In genomic region chr2:49936965-49937364, GRCh38 we compare ENCODE assay signal across 1 cellular context.
TF ChIP-seq lines count a peak whose summit lies in the region.

No MANE protein-coding gene starts in this region.

TF ChIP-seq in GM23338, 12 proteins besides CTCF, POLR2A, EP300 and RAD21 (continued from another document):
- TF ChIP-seq ZNF462 (CRISPR knock-in tag; IDR thresholded peaks at IDR 0.05) (no peak), ZNF114 (CRISPR knock-in tag; IDR thresholded peaks at IDR 0.05) (no peak), NANOG (IDR thresholded peaks at IDR 0.05; ENCODE audit: borderline replicate concordance) (peak; percentile 77), EZH2 (IDR thresholded peaks at IDR 0.05; ENCODE audit: low read depth, unreplicated experiment) (no peak), STAT1 (IDR thresholded peaks at IDR 0.05; ENCODE audit: unreplicated experiment) (no peak), JUNB (IDR thresholded peaks at IDR 0.05; ENCODE audit: unreplicated experiment) (no peak), ETS1 (IDR thresholded peaks at IDR 0.05) (no peak), CREB1 (CRISPR knock-in tag; IDR thresholded peaks at IDR 0.05; ENCODE audit: low read depth) (no peak), ZNF331 (CRISPR knock-in tag; IDR thresholded peaks at IDR 0.05; ENCODE audit: low read depth) (no peak), POLR2AphosphoS5 (IDR thresholded peaks at IDR 0.05; ENCODE audit: low read depth) (peak; percentile 60)
